11 cellular contexts compared by ENCODE assay signal in the genomic region with DNA sequence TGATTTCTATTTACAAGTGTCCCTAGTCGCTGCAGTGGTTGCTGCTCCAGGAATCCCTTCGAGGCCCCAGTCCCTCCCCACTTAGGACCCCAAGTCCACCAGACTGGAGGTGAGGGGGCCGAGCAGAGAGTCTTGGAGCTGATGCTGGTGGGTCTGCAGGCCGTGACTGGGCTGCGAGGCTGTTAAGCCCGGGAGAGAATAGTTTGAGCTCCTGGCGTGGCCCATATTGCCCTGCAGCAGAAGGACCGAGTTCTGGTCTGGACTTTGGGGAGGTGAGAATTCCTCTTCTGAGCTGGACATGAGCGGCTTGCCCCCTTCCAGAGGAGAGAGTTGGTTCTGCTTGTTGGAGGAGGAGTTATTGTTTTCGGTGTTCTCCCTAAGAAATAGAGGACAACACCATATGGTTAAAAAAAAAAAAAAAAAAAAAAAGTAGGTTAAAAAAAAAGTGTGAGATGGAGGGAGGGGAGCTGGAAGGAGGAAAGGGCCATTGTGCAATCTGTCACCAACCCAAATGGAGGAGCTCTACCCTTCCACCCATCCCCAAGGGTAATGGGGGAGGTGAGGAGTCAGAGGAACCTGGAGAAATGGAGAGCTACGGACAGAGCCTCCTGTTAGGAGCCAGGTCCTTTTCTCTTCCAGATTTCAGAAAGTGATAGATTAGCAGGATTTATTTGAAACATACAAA. TPM values are rescaled to one million over a fixed set of nuclear protein-coding genes. Genes with fewer than 3 reads are reported as not detected.
DNase-seq lines count a peak whose midpoint lies in the region; ATAC-seq, FAIRE-seq and TF ChIP-seq lines count a peak whose summit lies in the region.
"Had no signal": no experiment of that assay in that cellular context is flagged by ENCODE, and none has a peak within 500 bp of the region (broad histone marks: within the 10 kb centered on the region; RNA-seq: fewer than 3 reads in every experiment).

No MANE protein-coding gene starts in this region.

- H3K9me3 Mint-ChIP-seq in H9 (peaks cover 0 to 7% of the 10 kb centered on the region in 2 experiments; a peak in 4 of 5 replicates), CD14-positive monocyte (peaks cover 0 to 41% (median 17%) of the 10 kb centered on the region in 7 donors)

- no peak overlapping the region for H2BK5ac ChIP-seq in H9 (ENCODE audit: insufficient read length, low read length)
- H2BK5ac ChIP-seq in trophoblast cell (ENCODE audit: low read depth, low read length, poor library complexity), result no peak overlapping the region

- H3K4me3 ChIP-seq in coronary artery (peak overlapping the region; percentile 36), trophoblast cell (ENCODE audit: low read depth, low read length) (no peak overlapping the region), uterus (no peak overlapping the region)
- H3K4me3 ChIP-seq: body of pancreas had no signal

- H2BK120ac ChIP-seq in H9 (ENCODE audit: low read depth, low read length, poor library complexity, severe bottlenecking) (no peak overlapping the region), trophoblast cell (ENCODE audit: insufficient read depth, low read length, poor library complexity) (no peak overlapping the region)

- no peak overlapping the region for H2AFZ ChIP-seq in H9 (ENCODE audit: low read length)
- no peak overlapping the region for H2AFZ ChIP-seq in trophoblast cell (ENCODE audit: insufficient read depth, low read length, poor library complexity)

- H3K4me1 Mint-ChIP-seq in H9 (peaks cover 37 to 73% of the 10 kb centered on the region in 2 experiments), CD14-positive monocyte (peaks cover 45% of the 10 kb centered on the region)

- H4K91ac ChIP-seq in H9 (ENCODE audit: insufficient read length, low read depth, low read length), result no peak overlapping the region
- no peak overlapping the region for H4K91ac ChIP-seq in trophoblast cell (ENCODE audit: low read depth, low read length)

- H3K9ac ChIP-seq in H9 (ENCODE audit: extremely low read depth, insufficient read length, low read length) (no peak overlapping the region), trophoblast cell (ENCODE audit: low read length) (no peak overlapping the region)

- H3K79me1 ChIP-seq in H9 (ENCODE audit: insufficient read depth, low read depth, low read length, poor library complexity, severe bottlenecking) (no peaks in the 10 kb centered on the region), trophoblast cell (ENCODE audit: low read length) (no peaks in the 10 kb centered on the region)

- no peak overlapping the region for H4K5ac ChIP-seq in H9 (ENCODE audit: insufficient read length, low read depth, low read length)

- H3K14ac ChIP-seq in H9 (ENCODE audit: insufficient read depth, low read length) (no peak overlapping the region), trophoblast cell (ENCODE audit: low read length) (no peak overlapping the region)

- no peaks in the 10 kb centered on the region for H3K36me3 ChIP-seq in trophoblast cell (ENCODE audit: control insufficient read depth in 1 of 2, insufficient read depth in 2 of 2, low read length in 2 of 2)
- H3K36me3 ChIP-seq in uterus, result no peaks in the 10 kb centered on the region
- H3K36me3 ChIP-seq: gastroesophageal sphincter had no signal

- H4K12ac ChIP-seq in trophoblast cell (ENCODE audit: low read depth, low read length), result no peak overlapping the region

- no peak overlapping the region for H2AK5ac ChIP-seq in H9 (ENCODE audit: insufficient read length, low read length)
- no peak overlapping the region for H2AK5ac ChIP-seq in trophoblast cell (ENCODE audit: low read length)

- FAIRE-seq in RCC 7860 (lab: Jason Lieb, UNC), result no peak

- TF ChIP-seq CTCF in H9 (conservative IDR thresholded peaks at IDR 0.05) (no peak), coronary artery (IDR thresholded peaks at IDR 0.05) (no peak), uterus (IDR thresholded peaks at IDR 0.05) (no peak), CD14-positive monocyte (IDR thresholded peaks at IDR 0.05) (no peak)

- DNase-seq in H9 (peak; percentile 53), NCI-H2029 treated with DMSO at 0.1 percent for 48 hours (lab: John Stamatoyannopoulos, UW) (peak; percentile 87), coronary artery (ENCODE audit: low spot score) (no peak), trophoblast cell (no peak), RCC 7860 (ENCODE audit: low spot score) (no peak), uterus (no peak), CD14-positive monocyte (ENCODE audit: low spot score) (no peak)
- DNase-seq: body of pancreas had no signal

- H3K23ac ChIP-seq in H9 (ENCODE audit: insufficient read length, low read depth, low read length) (no peak overlapping the region), trophoblast cell (ENCODE audit: low read length) (peak overlapping the region; percentile 8)

- no peak overlapping the region for H3K4ac ChIP-seq in H9 (ENCODE audit: low read depth, low read length)
- no peak overlapping the region for H3K4ac ChIP-seq in trophoblast cell (ENCODE audit: low read depth, low read length)

- no peak overlapping the region for H3K56ac ChIP-seq in H9 (ENCODE audit: insufficient read length, low read depth, low read length)

- peaks cover 75% of the 10 kb centered on the region for H3K27me3 ChIP-seq in H9 (ENCODE audit: insufficient read depth, low read length)
- H3K27me3 ChIP-seq in trophoblast cell (ENCODE audit: insufficient read depth, low read length), result peaks cover 81% of the 10 kb centered on the region
- peaks cover 43 to 94% of the 10 kb centered on the region in 2 donors for H3K27me3 ChIP-seq in uterus

- H3K4me3 Mint-ChIP-seq in H9, result peak overlapping the region in 1 of 2 experiments; percentile 23; a peak in 3 of 5 replicates
- peak overlapping the region in 1 of 2 donors; percentile 96 for H3K4me3 Mint-ChIP-seq in CD14-positive monocyte

- H3T11ph ChIP-seq in H9 (ENCODE audit: low read length), result no peak overlapping the region

- H3K27me3 Mint-ChIP-seq in H9 (ENCODE audit: low read depth) (peaks cover 100% of the 10 kb centered on the region), CD14-positive monocyte (ENCODE audit: low read depth in 3 of 3) (peaks cover 94 to 98% (median 96%) of the 10 kb centered on the region in 3 donors)

- H3K36me3 Mint-ChIP-seq in H9 (ENCODE audit: insufficient read depth in 1 of 3, low read depth in 3 of 3), result no peaks in the 10 kb centered on the region; a peak in 1 of 7 replicates
- H3K36me3 Mint-ChIP-seq in CD14-positive monocyte, result peaks cover 6 to 19% of the 10 kb centered on the region in 2 donors

- H3K27ac ChIP-seq in H9 (ENCODE audit: insufficient read length, low read depth, low read length), result no peak overlapping the region
- no peak overlapping the region for H3K27ac ChIP-seq in coronary artery
- no peak overlapping the region for H3K27ac ChIP-seq in trophoblast cell (ENCODE audit: low read depth, low read length)
- H3K27ac ChIP-seq in uterus, result no peak overlapping the region
- H3K27ac ChIP-seq: body of pancreas had no signal

- WGBS in H9 (ENCODE audit: extremely low coverage, insufficient read length, low lambda C conversion rate), result no CpG with 5 or more reads among the region's 11 CpGs
- no CpG with 5 or more reads among the region's 11 CpGs for WGBS in trophoblast cell (ENCODE audit: extremely low coverage, insufficient coverage, insufficient read length)

- intact Hi-C loops in uterus (cut with DNase I; ENCODE audit: low total_unique reads) (no loop called here), CD14-positive monocyte (cut with micrococcal nuclease) (no loop called here)

- TF ChIP-seq POLR2A in uterus (IDR thresholded peaks at IDR 0.05), result no peak

- H3K4me1 ChIP-seq in H9 (ENCODE audit: insufficient read depth, low read length) (peaks cover 4% of the 10 kb centered on the region), trophoblast cell (ENCODE audit: control insufficient read depth in 1 of 2, insufficient read depth in 2 of 2, low read length in 2 of 2) (peaks cover 15 to 17% of the 10 kb centered on the region in 2 experiments), uterus (peaks cover 0 to 12% of the 10 kb centered on the region in 2 donors)

- H3K23me2 ChIP-seq in H9 (ENCODE audit: insufficient read length, low read depth, low read length, poor library complexity, severe bottlenecking), result peaks cover 13% of the 10 kb centered on the region

- H4K8ac ChIP-seq in H9 (replicated peaks; ENCODE audit: insufficient read length, low read depth, low read length) (no peak overlapping the region), trophoblast cell (ENCODE audit: low read depth, low read length) (no peak overlapping the region)

- H3K79me2 ChIP-seq in H9 (ENCODE audit: insufficient read depth, low read length) (no peaks in the 10 kb centered on the region), trophoblast cell (ENCODE audit: control insufficient read depth, insufficient read depth, low read length, poor library complexity) (no peaks in the 10 kb centered on the region)

- no peak overlapping the region for H2BK15ac ChIP-seq in H9 (ENCODE audit: low read depth, low read length)

- H2BK12ac ChIP-seq in H9 (ENCODE audit: insufficient read length, low read depth, low read length) (no peak overlapping the region), trophoblast cell (ENCODE audit: low read length) (no peak overlapping the region)

- no peak for ATAC-seq in GM19351 (IDR thresholded peaks at IDR 0.05; ENCODE audit: unreplicated experiment)
- ATAC-seq: body of pancreas, gastroesophageal sphincter, HCT116 had no signal

- H3K9me3 ChIP-seq in H9 (ENCODE audit: control insufficient read depth, low read depth, low read length), result no peaks in the 10 kb centered on the region
- H3K9me3 ChIP-seq in trophoblast cell (ENCODE audit: insufficient read depth, low read depth, low read length), result no peaks in the 10 kb centered on the region
- no peaks in the 10 kb centered on the region for H3K9me3 ChIP-seq in uterus
- H3K9me3 ChIP-seq: body of pancreas, gastroesophageal sphincter had no signal

- no peak overlapping the region for H3K18ac ChIP-seq in H9 (ENCODE audit: insufficient read length, low read depth, low read length)
- H3K18ac ChIP-seq in trophoblast cell (ENCODE audit: low read length), result no peak overlapping the region

- H2BK20ac ChIP-seq in H9 (ENCODE audit: low read depth, low read length, poor library complexity, severe bottlenecking), result no peak overlapping the region

- H3K27ac Mint-ChIP-seq in H9, result no peak overlapping the region
- no peak overlapping the region for H3K27ac Mint-ChIP-seq in CD14-positive monocyte

- H4K20me1 ChIP-seq in H9 (ENCODE audit: control insufficient read depth, insufficient read depth, insufficient read length), result peaks cover under 1% of the 10 kb centered on the region

- H3K4me2 ChIP-seq in H9 (ENCODE audit: insufficient read depth, insufficient read length, low read length), result peak overlapping the region; percentile 13
- H3K4me2 ChIP-seq in trophoblast cell (ENCODE audit: low read length), result no peak overlapping the region

RNA-seq across cellular contexts. Expression of a gene that starts 2.9 kb away (rescaled TPM):
- total RNA-seq in H9 (2021) (0.09 and 0.17 TPM in 2 replicates), uterus (1 to 10 TPM in 1 of 4 donors, not detected in 3; 7.1 TPM)
- 0.03 and 0.08 TPM in 2 replicates for polyA plus RNA-seq in trophoblast cell (2013)
- not detected for polyA plus RNA-seq in CD14-positive monocyte

Comparison
In these comparisons a context has a peak if more than half of its experiments do, and no peak if none do; other contexts are left out.
1. DNase-seq: peak in H9 (single experiment) and NCI-H2029 treated with DMSO at 0.1 percent for 48 hours (single experiment); none in coronary artery (single experiment), trophoblast cell (0 of 2), RCC 7860 (single experiment), uterus (0 of 2) and CD14-positive monocyte (single experiment).